ENCODE assay signal across 9 cellular contexts in genomic region chr11:35664977-35665441, GRCh38. TPM values are rescaled to one million over a fixed set of nuclear protein-coding genes. Genes with fewer than 3 reads are reported as not detected.
DNase-seq lines count a peak whose midpoint lies in the region; ATAC-seq and TF ChIP-seq lines count a peak whose summit lies in the region.
"Had no signal": no experiment of that assay in that cellular context is flagged by ENCODE, and none has a peak within 500 bp of the region (broad histone marks: within the 10 kb centered on the region; RNA-seq: fewer than 3 reads in every experiment).

No MANE protein-coding gene starts in this region.

- H3K9me3 ChIP-seq in MM.1S (replicated peaks; ENCODE audit: insufficient read depth, low read length) (no peaks in the 10 kb centered on the region), osteoblast (ENCODE audit: low read depth, low read length) (peaks cover 5% of the 10 kb centered on the region)

- H4K20me1 ChIP-seq in MM.1S (ENCODE audit: insufficient read depth, low read length) (no peaks in the 10 kb centered on the region), osteoblast (ENCODE audit: insufficient read depth, low read length) (peaks cover 11% of the 10 kb centered on the region)

- no peaks in the 10 kb centered on the region for H3K9me2 ChIP-seq in MM.1S (replicated peaks; ENCODE audit: insufficient read depth, low read length)

- H3K27ac ChIP-seq in MM.1S (ENCODE audit: low read length) (no peak overlapping the region), osteoblast (ENCODE audit: low read depth, low read length) (peak overlapping the region; percentile 23)

- H3K4me3 ChIP-seq in MM.1S (ENCODE audit: low read length) (no peak overlapping the region), choroid plexus epithelial cell (ENCODE audit: low read depth, low read length) (no peak overlapping the region), osteoblast (ENCODE audit: insufficient read depth, low read length) (peak overlapping the region; percentile 0)

- TF ChIP-seq CTCF in MM.1S (IDR thresholded peaks at IDR 0.05; ENCODE audit: low read length) (no peak), choroid plexus epithelial cell (conservative IDR thresholded peaks at IDR 0.05; ENCODE audit: low read depth, low read length) (no peak), osteoblast (IDR thresholded peaks at IDR 0.05; ENCODE audit: extremely low read depth, low read depth, low read length) (no peak)

- no peak overlapping the region for H2AFZ ChIP-seq in MM.1S (ENCODE audit: low read length)
- no peak overlapping the region for H2AFZ ChIP-seq in osteoblast (ENCODE audit: low read length)

- DNase-seq in NCI-H748 (lab: John Stamatoyannopoulos, UW; ENCODE audit: unreplicated experiment), result peak; percentile 32
- no peak for DNase-seq in NCI-H748 treated with DMSO at 0.1 percent for 48 hours (lab: John Stamatoyannopoulos, UW)
- DNase-seq in MM.1S, result no peak
- DNase-seq in choroid plexus epithelial cell (ENCODE audit: low read depth), result peak; percentile 28
- peak; percentile 50 for DNase-seq in osteoblast (ENCODE audit: insufficient read length, low spot score, missing footprints)
- DNase-seq in DMS114 treated with DMSO at 0.1 percent for 48 hours (lab: John Stamatoyannopoulos, UW; ENCODE audit: unreplicated experiment), result no peak
- DNase-seq in amygdala (lab: John Stamatoyannopoulos, UW), result no peak
- DNase-seq: NCI-H526 had no signal

- H3K36me3 ChIP-seq in MM.1S (replicated peaks; ENCODE audit: insufficient read depth, low read length), result no peaks in the 10 kb centered on the region
- no peaks in the 10 kb centered on the region for H3K36me3 ChIP-seq in osteoblast (ENCODE audit: insufficient read depth, low read length)

- H3K4me2 ChIP-seq in MM.1S (ENCODE audit: low read depth, low read length), result peak overlapping the region; percentile 82; the same call in 1 of the 2 replicates
- no peak overlapping the region for H3K4me2 ChIP-seq in osteoblast (ENCODE audit: insufficient read depth, low read length)

- H3F3A ChIP-seq in MM.1S (ENCODE audit: insufficient read depth, low read length), result peaks cover 26% of the 10 kb centered on the region

- no peak overlapping the region for H3K9ac ChIP-seq in MM.1S (ENCODE audit: low read length)

- no peak for ATAC-seq in HG03342 (IDR thresholded peaks at IDR 0.05; ENCODE audit: unreplicated experiment)

- H3K79me2 ChIP-seq in MM.1S (ENCODE audit: low read length) (peaks cover 60% of the 10 kb centered on the region), osteoblast (ENCODE audit: insufficient read depth, low read length) (peaks cover 71% of the 10 kb centered on the region)

- H3K27me3 ChIP-seq in MM.1S (replicated peaks; ENCODE audit: insufficient read depth, low read length) (no peaks in the 10 kb centered on the region), osteoblast (ENCODE audit: insufficient read depth, low read length) (no peaks in the 10 kb centered on the region)

- H3K4me1 ChIP-seq in MM.1S (ENCODE audit: low read length) (peaks cover 21% of the 10 kb centered on the region), osteoblast (ENCODE audit: insufficient read depth, low read length) (peaks cover 16% of the 10 kb centered on the region)

RNA-seq across cellular contexts. Expression of gene TRIM44, which starts 2.4 kb away (rescaled TPM):
- 23.9 and 40.5 TPM in 2 replicates for total RNA-seq in osteoblast

RNA-seq across cellular contexts. Expression of gene FJX1, which starts 46.7 kb away (rescaled TPM):
- 10.3 and 13.8 TPM in 2 replicates for total RNA-seq in osteoblast

Comparison
In these comparisons a context has a peak if more than half of its experiments do, and no peak if none do; other contexts are left out.
1. DNase-seq: peak in NCI-H748 (single experiment), choroid plexus epithelial cell (single experiment) and osteoblast (single experiment); none in NCI-H748 treated with DMSO at 0.1 percent for 48 hours (single experiment), MM.1S (single experiment), DMS114 treated with DMSO at 0.1 percent for 48 hours (single experiment) and amygdala (0 of 56).